Comparison of ENCODE assay signal across 9 cellular contexts in the genomic region with DNA sequence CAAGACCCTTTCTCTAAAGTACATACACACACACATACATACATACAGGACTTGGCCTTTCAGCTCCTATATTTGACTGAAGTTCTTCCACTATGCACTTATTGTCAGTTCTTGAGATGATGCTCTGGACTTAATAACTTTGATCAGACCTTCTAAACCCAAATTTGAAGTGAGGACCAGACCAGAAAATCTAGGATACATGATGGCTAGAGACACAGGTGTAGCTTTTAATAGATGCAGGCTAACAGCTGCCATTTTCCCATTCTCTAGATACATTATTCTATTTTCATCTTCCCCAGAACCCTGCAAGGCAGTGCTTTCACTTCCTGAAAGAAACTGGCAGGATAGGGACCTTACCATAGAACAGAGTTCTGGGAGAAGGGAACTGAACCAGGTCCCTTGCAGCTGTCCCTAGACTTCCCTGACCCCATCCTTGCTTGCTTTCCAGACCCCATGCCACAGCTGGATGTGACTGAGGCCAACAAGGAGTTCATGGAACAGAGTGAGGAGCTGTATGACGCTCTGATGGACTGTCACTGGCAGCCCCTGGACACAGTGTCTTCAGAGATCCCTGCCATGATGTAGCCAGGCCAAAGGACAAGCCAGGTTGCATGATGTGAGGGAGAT. TPM values are rescaled to one million over a fixed set of nuclear protein-coding genes. Genes with fewer than 3 reads are reported as not detected.
DNase-seq lines count a peak whose midpoint lies in the region; ATAC-seq, FAIRE-seq and TF ChIP-seq lines count a peak whose summit lies in the region.
"Had no signal": no experiment of that assay in that cellular context is flagged by ENCODE, and none has a peak within 500 bp of the region (broad histone marks: within the 10 kb centered on the region; RNA-seq: fewer than 3 reads in every experiment).

No MANE protein-coding gene starts in this region.

- H3K4me3 Mint-ChIP-seq in CD8-positive, alpha-beta T cell, result no peak overlapping the region
- peak overlapping the region; percentile 7 for H3K4me3 Mint-ChIP-seq in T-helper 17 cell

- no peaks in the 10 kb centered on the region for H3K9me3 Mint-ChIP-seq in CD8-positive, alpha-beta T cell

- FAIRE-seq in keratinocyte (lab: Jason Lieb, UNC), result no peak

- no peaks in the 10 kb centered on the region for H3K9me3 ChIP-seq in CD8-positive, alpha-beta T cell (ENCODE audit: low read length)
- H3K9me3 ChIP-seq in HCT116 (ENCODE audit: control insufficient read depth in 1 of 2, insufficient read depth in 1 of 2, low read depth in 1 of 2, low read length in 2 of 2) (no peaks in the 10 kb centered on the region), T-helper 17 cell (ENCODE audit: control insufficient read depth, low read length, poor library complexity, severe bottlenecking) (no peaks in the 10 kb centered on the region), keratinocyte (ENCODE audit: control insufficient read depth, low read depth, low read length) (no peaks in the 10 kb centered on the region)

- H3K4me3 ChIP-seq in CD8-positive, alpha-beta T cell (ENCODE audit: low read depth, low read length), result no peak overlapping the region
- H3K4me3 ChIP-seq in HCT116 (replicated peaks in 1 of 2; ENCODE audit: low read depth in 1 of 2, low read length in 2 of 2), result no peak overlapping the region
- no peak overlapping the region for H3K4me3 ChIP-seq in keratinocyte (ENCODE audit: control insufficient read depth in 2 of 3, extremely low read depth in 1 of 3, insufficient read depth in 2 of 3, low read depth in 1 of 3, low read length in 3 of 3)

- no peaks in the 10 kb centered on the region for H3K9me2 ChIP-seq in HCT116 (ENCODE audit: insufficient read depth)

- H3K4me2 ChIP-seq in HCT116 (ENCODE audit: low read length) (no peak overlapping the region), keratinocyte (ENCODE audit: control insufficient read depth, extremely low read depth, insufficient read depth, low read depth, low read length) (no peak overlapping the region)

- no peak for ATAC-seq in CD8-positive, alpha-beta T cell
- ATAC-seq in HCT116 (peak; percentile 39), T-helper 17 cell (no peak), GM21447 (IDR thresholded peaks at IDR 0.05; ENCODE audit: unreplicated experiment) (no peak)
- ATAC-seq: foreskin keratinocyte had no signal

- BruUV-seq in HCT116 (replicated peaks; lab: Mats Ljungman, UMichigan), result no TSS peak

- peaks cover 29% of the 10 kb centered on the region; the same call in 1 of the 2 replicates for H4K20me1 ChIP-seq in HCT116 (ENCODE audit: insufficient read depth)
- peaks cover 27% of the 10 kb centered on the region for H4K20me1 ChIP-seq in keratinocyte (ENCODE audit: control insufficient read depth, extremely low read depth, insufficient read depth, low read length)

- H3K27me3 ChIP-seq in CD8-positive, alpha-beta T cell (ENCODE audit: insufficient read depth, low read length), result no peaks in the 10 kb centered on the region
- H3K27me3 ChIP-seq in HCT116 (ENCODE audit: insufficient read depth, low read length), result no peaks in the 10 kb centered on the region
- no peaks in the 10 kb centered on the region for H3K27me3 ChIP-seq in keratinocyte (ENCODE audit: control insufficient read depth, extremely low read depth, insufficient read depth, low read length)
- H3K27me3 ChIP-seq: foreskin keratinocyte had no signal

- POLR2A ChIA-PET in CD8-positive, alpha-beta T cell (lab: Charles Lee), result interaction anchor here (1.7 kb wide), 1 partner anchor 12 kb away, joined by 5 read pairs; no protein-coding TSS in a partner anchor
- POLR2A ChIA-PET in HCT116 (lab: Charles Lee), result interaction anchor here (1.0 to 2.0 kb wide), 3 partner anchors 12 to 53 kb away, joined by 3 to 7 read pairs (median 3); a partner anchor contains a TSS

- H3K79me2 ChIP-seq in HCT116 (ENCODE audit: insufficient read depth, low read length), result peaks cover 31% of the 10 kb centered on the region
- peaks cover 29% of the 10 kb centered on the region for H3K79me2 ChIP-seq in keratinocyte (ENCODE audit: control insufficient read depth, insufficient read depth, low read length)

- no peak for DNase-seq in CD8-positive, alpha-beta T cell
- DNase-seq in HCT116 (ENCODE audit: low read depth, low spot score), result no peak
- no peak for DNase-seq in T-helper 17 cell
- DNase-seq in keratinocyte (ENCODE audit: low read depth, low spot score), result peak; percentile 38
- DNase-seq in NCI-H510A (lab: John Stamatoyannopoulos, UW), result no peak
- no peak for DNase-seq in NCI-H1048 (lab: John Stamatoyannopoulos, UW)
- DNase-seq in GM13976 (ENCODE audit: low spot score), result no peak

- H3K27ac Mint-ChIP-seq in CD8-positive, alpha-beta T cell, result peak overlapping the region; percentile 6
- H3K27ac Mint-ChIP-seq in T-helper 17 cell, result peak overlapping the region; percentile 88

- intact Hi-C loops in CD8-positive, alpha-beta T cell (cut with DNase I, micrococcal nuclease), result no loop called here
- intact Hi-C loops in HCT116 (cut with micrococcal nuclease), result no loop called here

- peaks cover 59% of the 10 kb centered on the region for H3K36me3 Mint-ChIP-seq in CD8-positive, alpha-beta T cell
- peaks cover 2% of the 10 kb centered on the region for H3K36me3 Mint-ChIP-seq in T-helper 17 cell (ENCODE audit: low read depth)

- no peak overlapping the region for H2AFZ ChIP-seq in HCT116 (ENCODE audit: low read depth, low read length, poor library complexity, severe bottlenecking)
- H2AFZ ChIP-seq in keratinocyte (ENCODE audit: control insufficient read depth, low read length), result no peak overlapping the region

- no peaks in the 10 kb centered on the region for H3K27me3 Mint-ChIP-seq in CD8-positive, alpha-beta T cell (ENCODE audit: low read depth)
- no peaks in the 10 kb centered on the region for H3K27me3 Mint-ChIP-seq in T-helper 17 cell

- no peak overlapping the region for H3K9ac ChIP-seq in HCT116 (ENCODE audit: low read length)
- H3K9ac ChIP-seq in keratinocyte (ENCODE audit: control insufficient read depth, extremely low read depth, insufficient read depth, low read length), result no peak overlapping the region

- RAD21 ChIA-PET in HCT116 (lab: Charles Lee; ENCODE audit: low non-redundant PET in 1 of 2, low total read pairs in 2 of 2, uncharacterized antibody in 2 of 2, unreplicated experiment in 2 of 2), result no interaction called here

- TF ChIP-seq RAD21 in HCT116 (IDR thresholded peaks at IDR 0.05; ENCODE audit: low read depth), result no peak

- peaks cover 31% of the 10 kb centered on the region for H3K4me1 Mint-ChIP-seq in CD8-positive, alpha-beta T cell (ENCODE audit: low read depth)
- peaks cover 34% of the 10 kb centered on the region for H3K4me1 Mint-ChIP-seq in T-helper 17 cell

- H3K36me3 ChIP-seq in CD8-positive, alpha-beta T cell (ENCODE audit: insufficient read depth, low read length), result peaks cover 25% of the 10 kb centered on the region
- peaks cover 23 to 41% of the 10 kb centered on the region in 2 experiments; a peak in 3 of 4 replicates for H3K36me3 ChIP-seq in HCT116 (ENCODE audit: control insufficient read depth in 1 of 2, insufficient read depth in 2 of 2, low read length in 2 of 2)
- H3K36me3 ChIP-seq in keratinocyte (ENCODE audit: control insufficient read depth in 2 of 2, extremely low read depth in 1 of 2, insufficient read depth in 2 of 2, low read length in 2 of 2), result peaks cover 21 to 32% of the 10 kb centered on the region in 2 experiments

- TF ChIP-seq CTCF in CD8-positive, alpha-beta T cell (IDR thresholded peaks at IDR 0.05), result no peak
- TF ChIP-seq CTCF in HCT116 (IDR thresholded peaks at IDR 0.05 in 2 of 3, conservative IDR thresholded peaks at IDR 0.05 in 1 of 3; ENCODE audit: borderline replicate concordance in 1 of 3, insufficient read depth in 1 of 3, low read depth in 2 of 3, low read length in 2 of 3), result no peak
- TF ChIP-seq CTCF in keratinocyte (optimal IDR thresholded peaks at IDR 0.05 in 1 of 3, IDR thresholded peaks at IDR 0.05 in 1 of 3, conservative IDR thresholded peaks at IDR 0.05 in 1 of 3; ENCODE audit: extremely low read depth in 1 of 3, insufficient read depth in 2 of 3, low read length in 3 of 3), result no peak
- no peak for TF ChIP-seq CTCF in GM13976 (IDR thresholded peaks at IDR 0.05; ENCODE audit: borderline replicate concordance, control extremely low read depth, extremely low read depth, insufficient read depth, missing control alignments)

- CTCF ChIA-PET in CD8-positive, alpha-beta T cell (lab: Charles Lee), result interaction anchor here (0.7 to 1.6 kb wide), 4 partner anchors 159 to 300 kb away, joined by 3 to 4 read pairs (median 4); a partner anchor contains a TSS
- CTCF ChIA-PET in HCT116 (lab: Charles Lee), result interaction anchor here (1.4 kb wide), 1 partner anchor 26 kb away, joined by 4 read pairs; no protein-coding TSS in a partner anchor

- H3K27ac ChIP-seq in CD8-positive, alpha-beta T cell (ENCODE audit: low read depth, low read length), result no peak overlapping the region
- H3K27ac ChIP-seq in HCT116 (ENCODE audit: low read depth, low read length) (peak overlapping the region; percentile 32; the same call in 1 of the 2 replicates), keratinocyte (ENCODE audit: control insufficient read depth, insufficient read depth, low read length) (no peak overlapping the region)
- H3K27ac ChIP-seq: foreskin keratinocyte had no signal

- dilution Hi-C loops in keratinocyte (cut with MboI; ENCODE audit: extremely low pct_ligation_motif_present, low sequenced_read_pairs), result no loop called here

- peaks cover 5% of the 10 kb centered on the region for H3K9me1 ChIP-seq in keratinocyte (ENCODE audit: control insufficient read depth, extremely low read depth, insufficient read depth, low read length)

- peaks cover 16% of the 10 kb centered on the region for H3K4me1 ChIP-seq in CD8-positive, alpha-beta T cell (ENCODE audit: insufficient read depth, low read length)
- H3K4me1 ChIP-seq in HCT116 (ENCODE audit: control insufficient read depth in 1 of 2, insufficient read depth in 2 of 2, low read length in 2 of 2) (peaks cover 9 to 21% of the 10 kb centered on the region in 2 experiments; a peak in 3 of 4 replicates), keratinocyte (ENCODE audit: control insufficient read depth, extremely low read depth, insufficient read depth, low read length) (peaks cover 26% of the 10 kb centered on the region)

- in situ Hi-C loops in GM13976 (cut with MboI; ENCODE audit: low sequenced_read_pairs, unreplicated experiment), result no loop called here

- peak; percentile 72 for TF ChIP-seq POLR2A in HCT116 (IDR thresholded peaks at IDR 0.05; ENCODE audit: borderline replicate concordance, extremely low read depth, insufficient read depth, insufficient read length)

RNA-seq across cellular contexts. Expression of a gene that starts 14.9 kb away (rescaled TPM):
- total RNA-seq in CD8-positive, alpha-beta T cell, result not detected
- total RNA-seq in HCT116 (2021; ENCODE audit: unreplicated experiment) (not detected), T-helper 17 cell (not detected)
- polyA plus RNA-seq in HCT116 (2012), result 0.05 and 0.15 TPM in 2 replicates
- polyA plus RNA-seq in keratinocyte, result 0.05 to 0.27 TPM (median 0.17 TPM) in 3 replicates
- not detected for polyA plus RNA-seq in keratinocyte (2011; ENCODE audit: low read depth)
- polyA plus RNA-seq in keratinocyte (2011; cell fraction: cytosol; rRNA removed), result 0.09 and 0.12 TPM in 2 replicates
- polyA plus RNA-seq in keratinocyte (2011; cell fraction: nucleus; rRNA removed), result 0.15 TPM in 1 of 2 replicates, not detected in the other
- polyA plus RNA-seq in keratinocyte (2012; ENCODE audit: low replicate concordance), result 0.08 and 0.09 TPM in 2 replicates
- 0.16 to 0.30 TPM in 2 of 3 replicates, not detected in the other for polyA minus RNA-seq in keratinocyte
- not detected for polyA minus RNA-seq in keratinocyte (2011; cell fraction: cytosol; rRNA and poly(A)+ RNA removed)
- polyA minus RNA-seq in keratinocyte (2011; cell fraction: nucleus; rRNA and poly(A)+ RNA removed), result 0.42 TPM in 1 of 2 replicates, not detected in the other

RNA-seq across cellular contexts. Expression of a gene that starts 24.3 kb away (rescaled TPM):
- total RNA-seq in CD8-positive, alpha-beta T cell, result 10 to 100 TPM; 20.5 to 25.7 TPM
- total RNA-seq in HCT116 (2021; ENCODE audit: unreplicated experiment) (29.7 TPM), T-helper 17 cell (10 to 100 TPM; 24.5 to 27.9 TPM)
- polyA plus RNA-seq in HCT116 (2012), result 21.9 and 25.3 TPM in 2 replicates
- 28.9 to 43.5 TPM (median 40.4 TPM) in 3 replicates for polyA plus RNA-seq in keratinocyte
- 20.9 TPM for polyA plus RNA-seq in keratinocyte (2011; ENCODE audit: low read depth)
- polyA plus RNA-seq in keratinocyte (2011; cell fraction: cytosol; rRNA removed), result 23.1 and 27.7 TPM in 2 replicates
- polyA plus RNA-seq in keratinocyte (2011; cell fraction: nucleus; rRNA removed), result 33.8 and 34.5 TPM in 2 replicates
- polyA plus RNA-seq in keratinocyte (2012; ENCODE audit: low replicate concordance), result 25.7 and 31.9 TPM in 2 replicates
- polyA minus RNA-seq in keratinocyte, result 10.1 to 19.9 TPM (median 11.8 TPM) in 3 replicates
- polyA minus RNA-seq in keratinocyte (2011; cell fraction: cytosol; rRNA and poly(A)+ RNA removed), result 5.6 TPM
- polyA minus RNA-seq in keratinocyte (2011; cell fraction: nucleus; rRNA and poly(A)+ RNA removed), result 8.3 and 10.3 TPM in 2 replicates
